Comparison of ENCODE assay signal across 16 cellular contexts in genomic region chr16:88730632-88731607, GRCh38. TPM values are rescaled to one million over a fixed set of nuclear protein-coding genes. Genes with fewer than 3 reads are reported as not detected.
DNase-seq lines count a peak whose midpoint lies in the region; ATAC-seq, FAIRE-seq and TF ChIP-seq lines count a peak whose summit lies in the region.
"Had no signal": no experiment of that assay in that cellular context is flagged by ENCODE, and none has a peak within 500 bp of the region (broad histone marks: within the 10 kb centered on the region; RNA-seq: fewer than 3 reads in every experiment).

No MANE protein-coding gene starts in this region.

- H3K79me1 ChIP-seq in trophoblast cell (ENCODE audit: low read length), result no peaks in the 10 kb centered on the region

- no peak overlapping the region for H3K4ac ChIP-seq in trophoblast cell (ENCODE audit: low read depth, low read length)

- H3K27ac ChIP-seq in astrocyte (ENCODE audit: low read depth, low read length) (peak overlapping the region; percentile 51), trophoblast cell (ENCODE audit: low read depth, low read length) (no peak overlapping the region)
- H3K27ac ChIP-seq: colonic mucosa, SJSA1 had no signal

- H4K20me1 ChIP-seq in astrocyte (ENCODE audit: insufficient read depth, low read length), result peaks cover 51% of the 10 kb centered on the region

- no peak overlapping the region for H2AK5ac ChIP-seq in trophoblast cell (ENCODE audit: low read length)

- H4K8ac ChIP-seq in trophoblast cell (ENCODE audit: low read depth, low read length), result no peak overlapping the region

- no peaks in the 10 kb centered on the region for H3K9me3 Mint-ChIP-seq in activated T-cell treated with anti-CD3 and anti-CD28 coated beads, Interleukin-2, amount 50 U/mL, for 24 hours
- H3K9me3 Mint-ChIP-seq in astrocyte (ENCODE audit: unreplicated experiment), result no peaks in the 10 kb centered on the region
- H3K9me3 Mint-ChIP-seq: activated naive CD8-positive, alpha-beta T cell treated with anti-CD3 and anti-CD28 coated beads, Interleukin-2, amount 50 U/mL, for 24 hours; naive thymus-derived CD8-positive, alpha-beta T cell; WTC11 had no signal

- peak overlapping the region; percentile 57 for H3K27ac Mint-ChIP-seq in activated T-cell treated with anti-CD3 and anti-CD28 coated beads, Interleukin-2, amount 50 U/mL, for 24 hours
- peak overlapping the region; percentile 87 for H3K27ac Mint-ChIP-seq in astrocyte (ENCODE audit: unreplicated experiment)
- H3K27ac Mint-ChIP-seq: activated naive CD8-positive, alpha-beta T cell treated with anti-CD3 and anti-CD28 coated beads, Interleukin-2, amount 50 U/mL, for 24 hours; WTC11 had no signal

- no peak for ATAC-seq in GM21737 (IDR thresholded peaks at IDR 0.05; ENCODE audit: unreplicated experiment)
- ATAC-seq: activated naive CD8-positive, alpha-beta T cell treated with anti-CD3 and anti-CD28 coated beads, Interleukin-2, amount 50 U/mL, for 24 hours; naive thymus-derived CD8-positive, alpha-beta T cell; WTC11 had no signal

- no peak overlapping the region for H4K91ac ChIP-seq in trophoblast cell (ENCODE audit: low read depth, low read length)

- no peaks in the 10 kb centered on the region for H3K27me3 Mint-ChIP-seq in activated T-cell treated with anti-CD3 and anti-CD28 coated beads, Interleukin-2, amount 50 U/mL, for 24 hours
- H3K27me3 Mint-ChIP-seq in astrocyte (ENCODE audit: low read depth, unreplicated experiment), result no peaks in the 10 kb centered on the region
- H3K27me3 Mint-ChIP-seq: activated naive CD8-positive, alpha-beta T cell treated with anti-CD3 and anti-CD28 coated beads, Interleukin-2, amount 50 U/mL, for 24 hours; naive thymus-derived CD8-positive, alpha-beta T cell had no signal

- H3K36me3 ChIP-seq in astrocyte (ENCODE audit: insufficient read depth, low read length) (peaks cover 3% of the 10 kb centered on the region), trophoblast cell (ENCODE audit: control insufficient read depth in 1 of 2, insufficient read depth in 2 of 2, low read length in 2 of 2) (peaks cover 77 to 79% of the 10 kb centered on the region in 2 experiments)

- no peak for TF ChIP-seq CTCF in astrocyte (IDR thresholded peaks at IDR 0.05; ENCODE audit: insufficient read depth, low read depth, low read length)

- no CpG with 5 or more reads among the region's 34 CpGs for WGBS in trophoblast cell (ENCODE audit: extremely low coverage, insufficient coverage, insufficient read length)

- no peak overlapping the region for H4K12ac ChIP-seq in trophoblast cell (ENCODE audit: low read depth, low read length)

- peaks cover 11% of the 10 kb centered on the region for H3K79me2 ChIP-seq in astrocyte (ENCODE audit: insufficient read depth, low read length)
- no peaks in the 10 kb centered on the region for H3K79me2 ChIP-seq in trophoblast cell (ENCODE audit: control insufficient read depth, insufficient read depth, low read length, poor library complexity)

- no peak overlapping the region for H3K23ac ChIP-seq in trophoblast cell (ENCODE audit: low read length)

- H3K9me3 ChIP-seq in astrocyte (ENCODE audit: insufficient read depth, low read depth, low read length), result no peaks in the 10 kb centered on the region
- peaks cover 2% of the 10 kb centered on the region for H3K9me3 ChIP-seq in trophoblast cell (ENCODE audit: insufficient read depth, low read depth, low read length)
- H3K9me3 ChIP-seq: colonic mucosa, SJSA1 had no signal

- DNase-seq in activated T-cell treated with anti-CD3 and anti-CD28 coated beads, Interleukin-2, amount 50 U/mL, for 24 hours, result no peak
- DNase-seq in activated T-cell treated with anti-CD3 and anti-CD28 coated beads, Interleukin-2, amount 50 U/mL, for 1 hour, result no peak
- DNase-seq in astrocyte (ENCODE audit: low read depth), result peak; percentile 62
- DNase-seq in trophoblast cell, result peak; percentile 87 to 88
- no peak for DNase-seq in Ammon's horn (ENCODE audit: low spot score)
- DNase-seq: activated CD8-positive, alpha-beta memory T cell treated with anti-CD3 and anti-CD28 coated beads, Interleukin-2, amount 50 U/mL, for 48 hours; activated naive CD8-positive, alpha-beta T cell treated with anti-CD3 and anti-CD28 coated beads, Interleukin-2, amount 50 U/mL, for 24 hours; colonic mucosa; DMS153; NCI-H2029 treated with DMSO at 0.1 percent for 48 hours had no signal

- H3K18ac ChIP-seq in trophoblast cell (ENCODE audit: low read length), result no peak overlapping the region

- H3K9ac ChIP-seq in astrocyte (ENCODE audit: low read length) (peak overlapping the region; percentile 53), trophoblast cell (ENCODE audit: low read length) (no peak overlapping the region)

- no peak overlapping the region for H2BK120ac ChIP-seq in trophoblast cell (ENCODE audit: insufficient read depth, low read length, poor library complexity)

- no peak for FAIRE-seq in astrocyte (lab: Jason Lieb, UNC)
- FAIRE-seq: urothelium cell line had no signal

- no peak overlapping the region for H2BK5ac ChIP-seq in trophoblast cell (ENCODE audit: low read depth, low read length, poor library complexity)

- no peak overlapping the region for H2AFZ ChIP-seq in astrocyte (ENCODE audit: low read depth, low read length)
- H2AFZ ChIP-seq in trophoblast cell (ENCODE audit: insufficient read depth, low read length, poor library complexity), result no peak overlapping the region

- H3K27me3 ChIP-seq in astrocyte (ENCODE audit: insufficient read depth, low read length) (no peaks in the 10 kb centered on the region), trophoblast cell (ENCODE audit: insufficient read depth, low read length) (no peaks in the 10 kb centered on the region)
- H3K27me3 ChIP-seq: colonic mucosa, SJSA1 had no signal

- no peak overlapping the region for H2BK12ac ChIP-seq in trophoblast cell (ENCODE audit: low read length)

- H3K4me1 ChIP-seq in astrocyte (ENCODE audit: insufficient read depth, low read length), result peaks cover 12% of the 10 kb centered on the region
- peaks cover 0 to 4% of the 10 kb centered on the region in 2 experiments for H3K4me1 ChIP-seq in trophoblast cell (ENCODE audit: control insufficient read depth in 1 of 2, insufficient read depth in 2 of 2, low read length in 2 of 2)
- H3K4me1 ChIP-seq: colonic mucosa had no signal

- H3K4me3 Mint-ChIP-seq in activated T-cell treated with anti-CD3 and anti-CD28 coated beads, Interleukin-2, amount 50 U/mL, for 24 hours, result no peak overlapping the region
- H3K4me3 Mint-ChIP-seq in astrocyte (ENCODE audit: unreplicated experiment), result peak overlapping the region; percentile 60
- H3K4me3 Mint-ChIP-seq: activated naive CD8-positive, alpha-beta T cell treated with anti-CD3 and anti-CD28 coated beads, Interleukin-2, amount 50 U/mL, for 24 hours; naive thymus-derived CD8-positive, alpha-beta T cell; WTC11 had no signal

- H3K4me3 ChIP-seq in astrocyte (ENCODE audit: insufficient read depth, low read depth, low read length), result no peak overlapping the region
- no peak overlapping the region for H3K4me3 ChIP-seq in trophoblast cell (ENCODE audit: low read depth, low read length)
- H3K4me3 ChIP-seq: colonic mucosa, SJSA1 had no signal

- H3K14ac ChIP-seq in trophoblast cell (ENCODE audit: low read length), result no peak overlapping the region

- H3K4me2 ChIP-seq in astrocyte (ENCODE audit: low read length), result peak overlapping the region; percentile 55
- no peak overlapping the region for H3K4me2 ChIP-seq in trophoblast cell (ENCODE audit: low read length)

- peaks cover 62% of the 10 kb centered on the region for H3K36me3 Mint-ChIP-seq in activated T-cell treated with anti-CD3 and anti-CD28 coated beads, Interleukin-2, amount 50 U/mL, for 24 hours (ENCODE audit: low read depth)
- H3K36me3 Mint-ChIP-seq in astrocyte (ENCODE audit: low read depth, unreplicated experiment), result peaks cover 6% of the 10 kb centered on the region
- H3K36me3 Mint-ChIP-seq: WTC11 had no signal

- peaks cover 4% of the 10 kb centered on the region for H3K4me1 Mint-ChIP-seq in activated T-cell treated with anti-CD3 and anti-CD28 coated beads, Interleukin-2, amount 50 U/mL, for 24 hours (ENCODE audit: low read depth)
- H3K4me1 Mint-ChIP-seq in astrocyte (ENCODE audit: low read depth, unreplicated experiment), result peaks cover 9% of the 10 kb centered on the region
- H3K4me1 Mint-ChIP-seq: activated naive CD8-positive, alpha-beta T cell treated with anti-CD3 and anti-CD28 coated beads, Interleukin-2, amount 50 U/mL, for 24 hours; WTC11 had no signal

RNA-seq across cellular contexts. Expression of gene CTU2, which starts 24.6 kb away (rescaled TPM):
- 18.3 and 22.5 TPM in 2 replicates for total RNA-seq in astrocyte
- polyA plus RNA-seq in trophoblast cell (2013), result 25.4 and 28.4 TPM in 2 replicates

RNA-seq across cellular contexts. Expression of gene RNF166, which starts 24.7 kb away (rescaled TPM):
- total RNA-seq in astrocyte, result 15.4 and 15.6 TPM in 2 replicates
- polyA plus RNA-seq in trophoblast cell (2013), result 8.7 and 8.8 TPM in 2 replicates

RNA-seq across cellular contexts. Expression of gene SNAI3, which starts 44.6 kb away (rescaled TPM):
- 0.22 and 0.48 TPM in 2 replicates for total RNA-seq in astrocyte
- 0.27 and 0.31 TPM in 2 replicates for polyA plus RNA-seq in trophoblast cell (2013)
- total RNA-seq: M059J had no signal

RNA-seq across cellular contexts. Expression of gene PIEZO1, which starts 54.1 kb away (rescaled TPM):
- total RNA-seq in astrocyte, result 239 and 247 TPM in 2 replicates
- 77.3 and 84.7 TPM in 2 replicates for polyA plus RNA-seq in trophoblast cell (2013)

Comparison
In these comparisons a context has a peak if more than half of its experiments do, and no peak if none do; other contexts are left out.
1. DNase-seq: peak in astrocyte (single experiment) and trophoblast cell (2 of 2); none in activated T-cell treated with anti-CD3 and anti-CD28 coated beads, Interleukin-2, amount 50 U/mL, for 24 hours (single experiment), activated T-cell treated with anti-CD3 and anti-CD28 coated beads, Interleukin-2, amount 50 U/mL, for 1 hour (single experiment) and Ammon's horn (single experiment).